ENCODE assay signal across 19 cellular contexts in genomic region chr3:65808407-65808806, GRCh38.
"Had no signal": no experiment of that assay in that cellular context is flagged by ENCODE, and none has a peak within 500 bp of the region (broad histone marks: within the 10 kb centered on the region; RNA-seq: fewer than 3 reads in every experiment).

No MANE protein-coding gene starts in this region.

- ATAC-seq: activated T-cell treated with anti-CD3 and anti-CD28 coated beads, Interleukin-2, amount 50 U/mL, for 4 hours had no signal

- H3K9me3 Mint-ChIP-seq: activated naive CD8-positive, alpha-beta T cell treated with anti-CD3 and anti-CD28 coated beads for 36 hours; activated T-cell treated with anti-CD3 and anti-CD28 coated beads, Interleukin-2, amount 50 U/mL, for 4 hours; T-helper 1 cell treated with Interleukin-12 subunit alpha and Interleukin-12 subunit beta and Interleukin-4 antibody, amounts not matched to agents 30 μg/mL and 1 μg/mL, for 36 hours had no signal

- DNase-seq: activated CD4-positive, alpha-beta memory T cell treated with anti-CD3 and anti-CD28 coated beads for 36 hours; activated CD4-positive, alpha-beta T cell treated with anti-CD3 and anti-CD28 coated beads, Interleukin-2, amount 10 ng/mL, durations not matched to agents 7 days and 5 days; activated CD4-positive, CD25-positive, alpha-beta regulatory T cell; activated CD8-positive, alpha-beta memory T cell treated with anti-CD3 and anti-CD28 coated beads for 24 hours; activated gamma-delta T cell; activated naive CD4-positive, alpha-beta T cell treated with anti-CD3 and anti-CD28 coated beads, Interleukin-2, amount 10 ng/mL, durations not matched to agents 7 days and 5 days; activated naive CD8-positive, alpha-beta T cell treated with anti-CD3 and anti-CD28 coated beads for 36 hours; activated T-cell treated with anti-CD3 and anti-CD28 coated beads, Interleukin-2, amount 50 U/mL, for 4 hours; cerebellar nuclear complex; Karpas-422; NCI-H1105 treated with DMSO at 0.1 percent for 48 hours; NCI-H1436 treated with DMSO at 0.1 percent for 48 hours; NCI-H187; NCI-H2081; NCI-H510A treated with DMSO at 0.1 percent for 48 hours; NCI-H69; NK-92 treated with Interleukin-12 subunit alpha and Interleukin-12 subunit beta, amount 100 ng/mL, for 24 hours; SHP77 treated with DMSO at 0.1 percent for 48 hours had no signal

- H3K27ac Mint-ChIP-seq: activated CD4-positive, alpha-beta memory T cell treated with anti-CD3 and anti-CD28 coated beads for 36 hours; activated CD4-positive, alpha-beta T cell treated with anti-CD3 and anti-CD28 coated beads, Interleukin-2, amount 10 ng/mL, durations not matched to agents 7 days and 5 days; activated naive CD4-positive, alpha-beta T cell treated with anti-CD3 and anti-CD28 coated beads, Interleukin-2, amount 10 ng/mL, durations not matched to agents 7 days and 5 days; activated naive CD8-positive, alpha-beta T cell treated with anti-CD3 and anti-CD28 coated beads for 36 hours; T-helper 1 cell treated with Interleukin-12 subunit alpha and Interleukin-12 subunit beta and Interleukin-4 antibody, amounts not matched to agents 30 μg/mL and 1 μg/mL, for 36 hours had no signal

- H3K4me3 Mint-ChIP-seq: activated CD4-positive, alpha-beta memory T cell treated with anti-CD3 and anti-CD28 coated beads for 36 hours; activated CD4-positive, alpha-beta T cell treated with anti-CD3 and anti-CD28 coated beads, Interleukin-2, amount 10 ng/mL, durations not matched to agents 7 days and 5 days; activated naive CD4-positive, alpha-beta T cell treated with anti-CD3 and anti-CD28 coated beads, Interleukin-2, amount 10 ng/mL, durations not matched to agents 7 days and 5 days; activated naive CD8-positive, alpha-beta T cell treated with anti-CD3 and anti-CD28 coated beads for 36 hours; activated T-cell treated with anti-CD3 and anti-CD28 coated beads, Interleukin-2, amount 50 U/mL, for 4 hours; T-helper 1 cell treated with Interleukin-12 subunit alpha and Interleukin-12 subunit beta and Interleukin-4 antibody, amounts not matched to agents 30 μg/mL and 1 μg/mL, for 36 hours had no signal

- H3K36me3 Mint-ChIP-seq: activated CD4-positive, alpha-beta memory T cell treated with anti-CD3 and anti-CD28 coated beads for 36 hours; activated naive CD4-positive, alpha-beta T cell treated with anti-CD3 and anti-CD28 coated beads, Interleukin-2, amount 10 ng/mL, durations not matched to agents 7 days and 5 days; activated naive CD8-positive, alpha-beta T cell treated with anti-CD3 and anti-CD28 coated beads for 36 hours had no signal

- H3K27me3 Mint-ChIP-seq: activated CD4-positive, alpha-beta memory T cell treated with anti-CD3 and anti-CD28 coated beads for 36 hours; activated CD4-positive, alpha-beta T cell treated with anti-CD3 and anti-CD28 coated beads, Interleukin-2, amount 10 ng/mL, durations not matched to agents 7 days and 5 days; activated naive CD4-positive, alpha-beta T cell treated with anti-CD3 and anti-CD28 coated beads, Interleukin-2, amount 10 ng/mL, durations not matched to agents 7 days and 5 days; activated naive CD8-positive, alpha-beta T cell treated with anti-CD3 and anti-CD28 coated beads for 36 hours had no signal

- H3K4me1 Mint-ChIP-seq: activated CD4-positive, alpha-beta T cell treated with anti-CD3 and anti-CD28 coated beads, Interleukin-2, amount 10 ng/mL, durations not matched to agents 7 days and 5 days; activated naive CD4-positive, alpha-beta T cell treated with anti-CD3 and anti-CD28 coated beads, Interleukin-2, amount 10 ng/mL, durations not matched to agents 7 days and 5 days; activated naive CD8-positive, alpha-beta T cell treated with anti-CD3 and anti-CD28 coated beads for 36 hours had no signal
